18 cellular contexts compared by ENCODE assay signal in the genomic region with DNA sequence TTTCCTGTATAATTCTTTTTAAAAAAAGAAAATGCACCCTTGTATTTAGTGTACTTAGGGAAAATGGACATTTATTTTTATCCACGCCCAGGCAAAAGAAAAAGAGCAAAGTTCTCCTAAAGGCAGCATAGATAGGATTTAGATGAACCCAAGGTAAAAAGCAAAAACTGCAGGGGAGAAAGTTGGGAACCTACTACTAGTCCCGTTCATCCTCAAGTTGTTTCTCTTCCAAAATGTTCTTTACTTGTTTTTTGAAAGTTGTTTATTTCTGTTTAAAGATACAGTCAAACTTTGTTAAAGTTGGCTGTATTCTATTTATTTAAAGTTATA.
"Had no signal": no experiment of that assay in that cellular context is flagged by ENCODE, and none has a peak within 500 bp of the region (broad histone marks: within the 10 kb centered on the region; RNA-seq: fewer than 3 reads in every experiment).

No MANE protein-coding gene starts in this region.

- H3K27ac ChIP-seq: colonic mucosa had no signal

- H3K4me1 ChIP-seq: colonic mucosa had no signal

- ATAC-seq: left cardiac atrium had no signal

- DNase-seq: activated B cell treated with CpG ODN at 0.5 μM for 24 hours; activated CD4-positive, alpha-beta memory T cell treated with anti-CD3 and anti-CD28 coated beads for 36 hours; activated CD4-positive, alpha-beta T cell treated with anti-CD3 and anti-CD28 coated beads for 4 hours; activated T-cell treated with anti-CD3 and anti-CD28 coated beads for 4 hours; amniotic stem cell; central memory CD4-positive, alpha-beta T cell; colonic mucosa; left cardiac atrium; midbrain; occipital lobe; right cardiac atrium; small intestine; stimulated activated CD4-positive, alpha-beta T cell treated with anti-CD3 and anti-CD28 coated beads, Interleukin-15, amount 100 ng/mL, for 24 hours; stimulated activated CD4-positive, alpha-beta T cell treated with anti-CD3 and anti-CD28 coated beads, Interleukin-2, amount 100 ng/mL, for 48 hours; T-helper 1 cell; T-helper 9 cell; thyroid gland had no signal

- H3K9me3 ChIP-seq: colonic mucosa, thyroid gland, vagina had no signal

- H3K27me3 ChIP-seq: colonic mucosa, thyroid gland, vagina had no signal

- H3K36me3 ChIP-seq: colonic mucosa, thyroid gland, vagina had no signal

- H3K4me3 ChIP-seq: colonic mucosa, thyroid gland, vagina had no signal
